Comparison of ENCODE assay signal across 25 cellular contexts in the genomic region with DNA sequence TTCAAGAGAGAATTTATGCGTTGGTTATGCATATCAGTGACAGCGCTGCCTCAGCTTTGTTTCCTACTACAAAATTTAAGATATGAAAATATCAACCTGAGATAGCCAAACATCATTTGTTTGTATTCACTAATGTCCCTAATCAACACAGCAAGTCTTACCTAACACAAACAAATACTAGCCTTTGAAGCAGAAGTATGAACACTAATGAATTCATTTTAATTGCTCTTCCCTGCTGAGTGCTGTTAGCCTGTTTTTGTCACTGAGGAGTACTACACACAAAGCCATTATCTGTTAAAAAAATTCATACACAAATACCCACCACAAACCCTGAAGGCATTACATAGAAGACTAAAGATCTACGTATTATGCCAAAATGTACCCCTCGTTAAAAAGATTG.
"Had no signal": no experiment of that assay in that cellular context is flagged by ENCODE, and none has a peak within 500 bp of the region (broad histone marks: within the 10 kb centered on the region; RNA-seq: fewer than 3 reads in every experiment).

No MANE protein-coding gene starts in this region.

- H3K27ac ChIP-seq: body of pancreas, cardiac muscle cell, esophagus squamous epithelium, heart left ventricle, lower lobe of right lung, pancreas, psoas muscle, right atrium auricular region, spleen, tibial artery, VCaP had no signal

- DNase-seq: activated CD4-positive, alpha-beta T cell treated with anti-CD3 and anti-CD28 coated beads, Interleukin-2, amount 10 ng/mL, durations not matched to agents 7 days and 5 days; activated CD4-positive, CD25-positive, alpha-beta regulatory T cell treated with anti-CD3 and anti-CD28 coated beads, Interleukin-2, amount 50 U/mL, for 72 hours; activated CD8-positive, alpha-beta T cell treated with anti-CD3 and anti-CD28 coated beads for 36 hours; activated gamma-delta T cell; activated naive CD4-positive, alpha-beta T cell treated with anti-CD3 and anti-CD28 coated beads, Interleukin-2, amount 50 U/mL, for 16 hours; anterior cingulate cortex; body of pancreas; cortex of kidney; endodermal cell; esophagus squamous epithelium; heart left ventricle; islet precursor cell; lower lobe of right lung; mesendoderm; mucosa of descending colon; nephron progenitor cell; pancreas; psoas muscle; spleen; stimulated activated CD4-positive, alpha-beta T cell treated with anti-CD3 and anti-CD28 coated beads, Interleukin-4, amount 100 ng/mL, for 24 hours; stimulated activated naive CD4-positive, alpha-beta T cell treated with Interleukin-2 at 50 U/mL for 16 hours; tibial artery had no signal

- H3K4me3 ChIP-seq: body of pancreas, cardiac muscle cell, esophagus squamous epithelium, heart left ventricle, lower lobe of right lung, mucosa of descending colon, pancreas, psoas muscle, right atrium auricular region, spleen, tibial artery had no signal

- H3K27me3 ChIP-seq: body of pancreas, cardiac muscle cell, esophagus squamous epithelium, pancreas, right atrium auricular region, spleen, tibial artery had no signal

- H3K4me1 ChIP-seq: body of pancreas, esophagus squamous epithelium, heart left ventricle, lower lobe of right lung, pancreas, psoas muscle, right atrium auricular region, spleen, tibial artery had no signal

- H3K9me3 ChIP-seq: body of pancreas, esophagus squamous epithelium, heart left ventricle, lower lobe of right lung, mucosa of descending colon, pancreas, psoas muscle, right atrium auricular region, spleen, tibial artery had no signal

- ATAC-seq: body of pancreas, heart left ventricle, lower lobe of right lung, mucosa of descending colon, pancreas, psoas muscle had no signal

- H3K36me3 ChIP-seq: cardiac muscle cell, esophagus squamous epithelium, heart left ventricle, lower lobe of right lung, pancreas, right atrium auricular region, spleen, tibial artery had no signal
